ENCODE assay signal across 5 cellular contexts in the genomic region with DNA sequence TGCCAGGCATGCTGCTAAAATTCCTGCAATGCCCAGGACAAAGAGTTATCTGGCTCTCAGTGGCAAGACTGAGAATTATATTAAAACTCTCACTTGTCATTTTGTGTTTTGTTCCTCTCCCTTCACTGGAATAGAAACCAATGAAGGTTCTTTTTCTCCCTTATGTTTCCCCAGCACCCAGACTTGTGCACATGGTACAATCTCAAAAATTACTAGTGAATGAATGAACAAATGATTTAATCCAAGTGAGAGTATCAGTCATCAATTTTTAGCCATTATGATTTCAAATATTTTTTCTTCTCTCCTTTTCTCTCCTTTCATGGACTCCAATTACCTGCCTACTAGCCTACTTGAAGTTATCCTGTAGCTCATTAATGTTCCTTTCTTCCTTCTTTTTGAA.
"Had no signal": no experiment of that assay in that cellular context is flagged by ENCODE, and none has a peak within 500 bp of the region (broad histone marks: within the 10 kb centered on the region; RNA-seq: fewer than 3 reads in every experiment).

No MANE protein-coding gene starts in this region.

- DNase-seq: IMR-90, KBM-7, KG1 had no signal

- H3K27ac ChIP-seq: HL-60 had no signal

- H3K4me3 ChIP-seq: K562 had no signal
